In the genomic region with DNA sequence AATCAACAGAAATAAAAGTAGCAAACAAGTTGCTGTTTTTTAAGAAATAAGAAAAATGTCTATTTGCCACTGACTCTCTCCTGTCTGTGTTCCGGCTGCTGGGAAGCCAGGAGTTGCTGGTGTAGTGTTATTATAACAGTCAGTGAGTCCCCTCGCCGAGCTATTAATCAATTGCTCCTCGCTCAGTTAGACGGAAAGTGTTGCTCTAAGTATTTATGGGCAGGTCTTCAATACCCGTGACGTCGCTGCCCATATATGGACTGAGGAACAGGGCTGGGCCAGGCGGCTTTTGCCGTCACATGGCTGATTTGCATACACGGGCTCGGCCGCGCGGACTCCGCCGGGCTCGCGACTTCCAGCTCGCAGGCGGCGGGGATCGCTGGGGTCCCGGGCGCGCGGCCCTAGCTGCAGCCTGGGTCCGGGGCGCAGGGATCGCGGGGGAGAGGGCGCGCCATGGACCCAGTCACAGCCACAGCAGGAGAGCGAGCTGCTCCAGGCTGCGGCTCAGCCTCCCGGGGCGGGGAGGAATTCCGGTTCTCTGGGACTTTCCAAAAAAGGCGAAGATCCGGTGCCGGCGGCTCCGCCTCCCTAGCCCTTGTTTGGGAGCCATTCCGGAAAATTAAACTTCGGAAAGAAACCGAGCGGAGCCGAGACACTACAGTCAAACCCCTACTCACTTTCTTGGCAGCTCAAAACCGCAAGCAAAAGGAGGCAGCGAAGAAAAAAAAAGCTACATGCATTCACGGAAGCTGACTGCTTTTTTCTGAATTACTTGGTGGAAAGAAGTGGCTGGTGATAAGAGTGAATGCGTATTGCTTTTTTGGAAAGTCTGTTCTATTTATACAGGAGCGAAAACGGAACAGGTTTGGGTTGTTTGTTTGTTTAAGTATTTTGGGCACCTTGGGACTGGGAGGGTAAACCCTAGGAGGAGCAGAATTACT, we compare ENCODE assay signal across 1 cellular context.
TF ChIP-seq lines count a peak whose summit lies in the region.

A gene (minus strand): TSS at position 188 of the 941 bp plus-strand sequence. CDS start 337 bp downstream, outside the sequence.

TF ChIP-seq in HepG2, 621 proteins besides CTCF, POLR2A, EP300 and RAD21 (continued from another document):
- TF ChIP-seq, protein P1, sequence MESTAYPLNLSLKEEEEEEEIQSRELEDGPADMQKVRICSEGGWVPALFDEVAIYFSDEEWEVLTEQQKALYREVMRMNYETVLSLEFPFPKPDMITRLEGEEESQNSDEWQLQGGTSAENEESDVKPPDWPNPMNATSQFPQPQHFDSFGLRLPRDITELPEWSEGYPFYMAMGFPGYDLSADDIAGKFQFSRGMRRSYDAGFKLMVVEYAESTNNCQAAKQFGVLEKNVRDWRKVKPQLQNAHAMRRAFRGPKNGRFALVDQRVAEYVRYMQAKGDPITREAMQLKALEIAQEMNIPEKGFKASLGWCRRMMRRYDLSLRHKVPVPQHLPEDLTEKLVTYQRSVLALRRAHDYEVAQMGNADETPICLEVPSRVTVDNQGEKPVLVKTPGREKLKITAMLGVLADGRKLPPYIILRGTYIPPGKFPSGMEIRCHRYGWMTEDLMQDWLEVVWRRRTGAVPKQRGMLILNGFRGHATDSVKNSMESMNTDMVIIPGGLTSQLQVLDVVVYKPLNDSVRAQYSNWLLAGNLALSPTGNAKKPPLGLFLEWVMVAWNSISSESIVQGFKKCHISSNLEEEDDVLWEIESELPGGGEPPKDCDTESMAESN (CRISPR knock-in tag; conservative IDR thresholded peaks at IDR 0.05), result peak; percentile 24; the same call in 1 of the 2 replicates
- TF ChIP-seq, protein P2, sequence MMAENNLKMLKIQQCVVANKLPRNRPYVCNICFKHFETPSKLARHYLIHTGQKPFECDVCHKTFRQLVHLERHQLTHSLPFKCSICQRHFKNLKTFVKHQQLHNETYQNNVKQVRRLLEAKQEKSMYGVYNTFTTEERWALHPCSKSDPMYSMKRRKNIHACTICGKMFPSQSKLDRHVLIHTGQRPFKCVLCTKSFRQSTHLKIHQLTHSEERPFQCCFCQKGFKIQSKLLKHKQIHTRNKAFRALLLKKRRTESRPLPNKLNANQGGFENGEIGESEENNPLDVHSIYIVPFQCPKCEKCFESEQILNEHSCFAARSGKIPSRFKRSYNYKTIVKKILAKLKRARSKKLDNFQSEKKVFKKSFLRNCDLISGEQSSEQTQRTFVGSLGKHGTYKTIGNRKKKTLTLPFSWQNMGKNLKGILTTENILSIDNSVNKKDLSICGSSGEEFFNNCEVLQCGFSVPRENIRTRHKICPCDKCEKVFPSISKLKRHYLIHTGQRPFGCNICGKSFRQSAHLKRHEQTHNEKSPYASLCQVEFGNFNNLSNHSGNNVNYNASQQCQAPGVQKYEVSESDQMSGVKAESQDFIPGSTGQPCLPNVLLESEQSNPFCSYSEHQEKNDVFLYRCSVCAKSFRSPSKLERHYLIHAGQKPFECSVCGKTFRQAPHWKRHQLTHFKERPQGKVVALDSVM (CRISPR knock-in tag; IDR thresholded peaks at IDR 0.05), result 0 out of 2 replicates have a peak, but pooled peaks have one; percentile 21
- TF ChIP-seq SP4 (CRISPR knock-in tag; IDR thresholded peaks at IDR 0.05), result peak; percentile 63; the same call in 1 of the 2 replicates
- TF ChIP-seq GABPB1 (CRISPR knock-in tag; IDR thresholded peaks at IDR 0.05), result peak; percentile 71
- 0 out of 2 replicates have a peak, but pooled peaks have one; percentile 3 for TF ChIP-seq NFKB2 (CRISPR knock-in tag; IDR thresholded peaks at IDR 0.05; ENCODE audit: borderline replicate concordance)
- TF ChIP-seq SAP130 (CRISPR knock-in tag; IDR thresholded peaks at IDR 0.05; ENCODE audit: low read depth), result peak; percentile 68
- no peak for TF ChIP-seq ZNF446 (CRISPR knock-in tag; IDR thresholded peaks at IDR 0.05)
